ENCODE assay signal across 9 cellular contexts in genomic region chr2:157628532-157629415, GRCh38. TPM values are rescaled to one million over a fixed set of nuclear protein-coding genes. Genes with fewer than 3 reads are reported as not detected.
DNase-seq lines count a peak whose midpoint lies in the region; ATAC-seq, FAIRE-seq and TF ChIP-seq lines count a peak whose summit lies in the region.
"Had no signal": no experiment of that assay in that cellular context is flagged by ENCODE, and none has a peak within 500 bp of the region (broad histone marks: within the 10 kb centered on the region; RNA-seq: fewer than 3 reads in every experiment).

ACVR1C (minus strand) TSS chr2:157628864; CDS start chr2:157628644, 220 bp downstream.

- DNase-seq in NCI-H1417 (lab: John Stamatoyannopoulos, UW) (peak; percentile 52 to 65 (median 58)), NCI-H1417 treated with DMSO at 0.1 percent for 48 hours (lab: John Stamatoyannopoulos, UW) (no peak), NCI-H1694 treated with DMSO at 0.1 percent for 48 hours (lab: John Stamatoyannopoulos, UW) (peak; percentile 76), activated B cell treated with CpG ODN at 0.5 μM for 24 hours (peak; percentile 55), keratinocyte (ENCODE audit: low read depth, low spot score) (peak; percentile 13)
- peak; percentile 47 to 49 for DNase-seq in central memory CD8-positive, alpha-beta T cell (ENCODE audit: low spot score in 2 of 2)
- DNase-seq in stimulated activated CD4-positive, alpha-beta T cell treated with anti-CD3 and anti-CD28 coated beads, Interleukin-12 subunit alpha, Interleukin-12 subunit beta, amount 100 ng/mL, for 4 hours = peak; percentile 53

- peak within 1 kb of the TSS; percentile 56 for H3K9ac ChIP-seq in keratinocyte (ENCODE audit: control insufficient read depth, extremely low read depth, insufficient read depth, low read length)

- H3K27ac Mint-ChIP-seq in activated B cell treated with CpG ODN at 0.5 μM for 24 hours = peak within 1 kb of the TSS; percentile 12
- H3K27ac Mint-ChIP-seq in central memory CD8-positive, alpha-beta T cell (ENCODE audit: low read depth) = peak within 1 kb of the TSS; percentile 57

- peak within 1 kb of the TSS; percentile 96 for H3K4me2 ChIP-seq in keratinocyte (ENCODE audit: control insufficient read depth, extremely low read depth, insufficient read depth, low read depth, low read length)

- TF ChIP-seq CTCF in activated B cell treated with CpG ODN at 0.5 μM for 24 hours (IDR thresholded peaks at IDR 0.05) (no peak), keratinocyte (optimal IDR thresholded peaks at IDR 0.05 in 1 of 3, IDR thresholded peaks at IDR 0.05 in 1 of 3, conservative IDR thresholded peaks at IDR 0.05 in 1 of 3; ENCODE audit: extremely low read depth in 1 of 3, insufficient read depth in 2 of 3, low read length in 3 of 3) (peak; percentile 69 to 76 (median 69))

- ATAC-seq in HG02870 (IDR thresholded peaks at IDR 0.05; ENCODE audit: unreplicated experiment) (peak; percentile 81), activated B cell treated with CpG ODN at 0.5 μM for 24 hours (ENCODE audit: low read depth) (peak; percentile 87)
- ATAC-seq in central memory CD8-positive, alpha-beta T cell (replicated peaks; ENCODE audit: extremely low read depth, poor library complexity, severe bottlenecking) = peak; percentile 86

- H2AFZ ChIP-seq in keratinocyte (ENCODE audit: control insufficient read depth, low read length) = peak within 1 kb of the TSS; percentile 89

- no peaks in the 10 kb centered on the region for H3K36me3 Mint-ChIP-seq in activated B cell treated with CpG ODN at 0.5 μM for 24 hours (ENCODE audit: low read depth)
- peaks cover 2% of the 10 kb centered on the region for H3K36me3 Mint-ChIP-seq in central memory CD8-positive, alpha-beta T cell (ENCODE audit: insufficient read depth)

- peak within 1 kb of the TSS; percentile 49 to 75 (median 65) for H3K4me3 ChIP-seq in keratinocyte (ENCODE audit: control insufficient read depth in 2 of 3, extremely low read depth in 1 of 3, insufficient read depth in 2 of 3, low read depth in 1 of 3, low read length in 3 of 3)

- H3K79me2 ChIP-seq in keratinocyte (ENCODE audit: control insufficient read depth, insufficient read depth, low read length) = no peaks in the 10 kb centered on the region

- dilution Hi-C loops in keratinocyte (cut with MboI; ENCODE audit: extremely low pct_ligation_motif_present, low sequenced_read_pairs) = no loop called here

- H4K20me1 ChIP-seq in keratinocyte (ENCODE audit: control insufficient read depth, extremely low read depth, insufficient read depth, low read length) = peaks cover 2% of the 10 kb centered on the region

- H3K27ac ChIP-seq in keratinocyte (ENCODE audit: control insufficient read depth, insufficient read depth, low read length) = no peak within 1 kb of the TSS

- no peaks in the 10 kb centered on the region for H3K9me1 ChIP-seq in keratinocyte (ENCODE audit: control insufficient read depth, extremely low read depth, insufficient read depth, low read length)

- no peaks in the 10 kb centered on the region for H3K9me3 Mint-ChIP-seq in activated B cell treated with CpG ODN at 0.5 μM for 24 hours
- H3K9me3 Mint-ChIP-seq in central memory CD8-positive, alpha-beta T cell = no peaks in the 10 kb centered on the region

- H3K36me3 ChIP-seq in keratinocyte (ENCODE audit: control insufficient read depth in 2 of 2, extremely low read depth in 1 of 2, insufficient read depth in 2 of 2, low read length in 2 of 2) = no peaks in the 10 kb centered on the region

- peak within 1 kb of the TSS; percentile 82 for H3K4me3 Mint-ChIP-seq in activated B cell treated with CpG ODN at 0.5 μM for 24 hours
- peak within 1 kb of the TSS; percentile 89 for H3K4me3 Mint-ChIP-seq in central memory CD8-positive, alpha-beta T cell

- peaks cover 22% of the 10 kb centered on the region for H3K4me1 Mint-ChIP-seq in activated B cell treated with CpG ODN at 0.5 μM for 24 hours
- H3K4me1 Mint-ChIP-seq in central memory CD8-positive, alpha-beta T cell = peaks cover 8% of the 10 kb centered on the region

- intact Hi-C loops in activated B cell treated with CpG ODN at 0.5 μM for 24 hours (cut with micrococcal nuclease) = loop anchor here (1.0 to 5.0 kb wide), 4 partner anchors 131 to 829 kb away; partner anchors contain the start of genes ACVR1, CCDC148 and PKP4

- peak; percentile 56 for FAIRE-seq in keratinocyte (lab: Jason Lieb, UNC)
- FAIRE-seq: A204.1 had no signal

- peaks cover 33% of the 10 kb centered on the region for H3K27me3 ChIP-seq in keratinocyte (ENCODE audit: control insufficient read depth, extremely low read depth, insufficient read depth, low read length)

- H3K27me3 Mint-ChIP-seq in activated B cell treated with CpG ODN at 0.5 μM for 24 hours = peaks cover 12% of the 10 kb centered on the region
- no peaks in the 10 kb centered on the region for H3K27me3 Mint-ChIP-seq in central memory CD8-positive, alpha-beta T cell

- CTCF ChIA-PET in activated B cell treated with CpG ODN at 0.5 μM for 24 hours (lab: Charles Lee) = interaction anchor here (1.2 to 1.5 kb wide), 5 partner anchors 131 to 327 kb away, joined by 3 to 4 read pairs (median 3); no protein-coding TSS in a partner anchor

- peaks cover 10% of the 10 kb centered on the region for H3K4me1 ChIP-seq in keratinocyte (ENCODE audit: control insufficient read depth, extremely low read depth, insufficient read depth, low read length)

- H3K9me3 ChIP-seq in keratinocyte (ENCODE audit: control insufficient read depth, low read depth, low read length) = no peaks in the 10 kb centered on the region

- POLR2A ChIA-PET in activated B cell treated with CpG ODN at 0.5 μM for 24 hours (lab: Charles Lee) = interaction anchor here (0.6 kb wide), 1 partner anchor 190 kb away, joined by 7 read pairs; no protein-coding TSS in a partner anchor

RNA-seq across cellular contexts. Expression of gene ACVR1C, which starts in this region (rescaled TPM):
- 0.20 and 0.32 TPM in 2 replicates for total RNA-seq in activated B cell treated with CpG ODN at 0.5 μM for 24 hours
- polyA plus RNA-seq in keratinocyte = 0.03 to 0.54 TPM (median 0.20 TPM) in 3 replicates
- 0.34 TPM for polyA plus RNA-seq in keratinocyte (2011; ENCODE audit: low read depth)
- 0.06 and 0.18 TPM in 2 replicates for polyA plus RNA-seq in keratinocyte (2011; cell fraction: cytosol; rRNA removed)
- 0.20 and 0.48 TPM in 2 replicates for polyA plus RNA-seq in keratinocyte (2011; cell fraction: nucleus; rRNA removed)
- polyA plus RNA-seq in keratinocyte (2012; ENCODE audit: low replicate concordance) = 0.03 and 0.30 TPM in 2 replicates
- 0.42 to 0.69 TPM in 2 of 3 replicates, not detected in the other for polyA minus RNA-seq in keratinocyte
- not detected for polyA minus RNA-seq in keratinocyte (2011; cell fraction: cytosol; rRNA and poly(A)+ RNA removed)
- polyA minus RNA-seq in keratinocyte (2011; cell fraction: nucleus; rRNA and poly(A)+ RNA removed) = 0.11 and 0.62 TPM in 2 replicates

Comparison
In these comparisons a context has a peak if more than half of its experiments do, and no peak if none do; other contexts are left out.
1. Peak in DNase-seq and ATAC-seq in activated B cell treated with CpG ODN at 0.5 μM for 24 hours; RNA of the gene not detected or under 1 TPM.
2. Peak in DNase-seq, H3K4me3 ChIP-seq, H3K9ac ChIP-seq and H3K4me2 ChIP-seq in keratinocyte; RNA of the gene not detected or under 1 TPM.